24 cellular contexts compared by ENCODE assay signal in genomic region chr6:148590881-148591280, GRCh38.
"Had no signal": no experiment of that assay in that cellular context is flagged by ENCODE, and none has a peak within 500 bp of the region (broad histone marks: within the 10 kb centered on the region; RNA-seq: fewer than 3 reads in every experiment).

No MANE protein-coding gene starts in this region.

- H3K27ac Mint-ChIP-seq: activated CD4-positive, alpha-beta memory T cell treated with anti-CD3 and anti-CD28 coated beads, Interleukin-2, amount 10 ng/mL, durations not matched to agents 7 days and 5 days; activated naive CD4-positive, alpha-beta T cell treated with anti-CD3 and anti-CD28 coated beads, Interleukin-2, amount 50 U/mL, for 24 hours; dendritic cell treated with granulocyte-macrophage colony-stimulating factor and Interleukin-4, amounts not matched to agents 40 ng/mL and 50 ng/mL, for 4 days; memory B cell; natural killer cell treated with Interleukin-12 subunit alpha and Interleukin-12 subunit beta and Interleukin-15 and Interleukin-18, amount 100 ng/mL, for 72 hours had no signal

- ATAC-seq: body of pancreas, heart left ventricle, left cardiac atrium, psoas muscle, upper lobe of right lung had no signal

- H3K36me3 Mint-ChIP-seq: activated naive CD4-positive, alpha-beta T cell treated with anti-CD3 and anti-CD28 coated beads, Interleukin-2, amount 50 U/mL, for 24 hours had no signal

- H3K4me1 ChIP-seq: body of pancreas, psoas muscle, thyroid gland had no signal

- H3K36me3 ChIP-seq: cardiac muscle cell, heart left ventricle, ovary, right atrium auricular region, thyroid gland, upper lobe of right lung had no signal

- H3K9me3 ChIP-seq: body of pancreas, ovary, psoas muscle, thyroid gland, upper lobe of right lung had no signal

- H3K4me3 Mint-ChIP-seq: activated naive CD4-positive, alpha-beta T cell treated with anti-CD3 and anti-CD28 coated beads, Interleukin-2, amount 50 U/mL, for 24 hours; dendritic cell treated with granulocyte-macrophage colony-stimulating factor and Interleukin-4, amounts not matched to agents 40 ng/mL and 50 ng/mL, for 4 days; natural killer cell treated with Interleukin-12 subunit alpha and Interleukin-12 subunit beta and Interleukin-15 and Interleukin-18, amount 100 ng/mL, for 72 hours had no signal

- H3K27me3 ChIP-seq: body of pancreas, cardiac muscle cell, heart left ventricle, ovary, right atrium auricular region, thyroid gland, upper lobe of right lung had no signal

- H3K4me3 ChIP-seq: body of pancreas, cardiac muscle cell, heart left ventricle, ovary, psoas muscle, right atrium auricular region, thyroid gland, upper lobe of right lung had no signal

- DNase-seq: activated CD4-positive, alpha-beta memory T cell treated with anti-CD3 and anti-CD28 coated beads, Interleukin-2, amount 10 ng/mL, durations not matched to agents 7 days and 5 days; activated CD4-positive, alpha-beta T cell treated with anti-CD3 and anti-CD28 coated beads for 4 hours; activated CD4-positive, CD25-positive, alpha-beta regulatory T cell; activated gamma-delta T cell treated with Interleukin-2 at 50 U/mL for 16 hours; activated T-cell treated with anti-CD3 and anti-CD28 coated beads for 4 hours; anterior cingulate cortex; body of pancreas; effector CD4-positive, alpha-beta T cell; heart left ventricle; islet precursor cell; left cardiac atrium; ovary; psoas muscle; stimulated activated CD4-positive, alpha-beta T cell treated with anti-CD3 and anti-CD28 coated beads, Interleukin-4, amount 100 ng/mL, for 24 hours; stimulated activated naive CD8-positive, alpha-beta T cell treated with anti-CD3 and anti-CD28 coated beads, Interleukin-15, Interleukin-2, amounts not matched to agents 100 U/mL and 50 U/mL, for 24 hours; T1000; thyroid gland; upper lobe of right lung had no signal

- H3K4me1 Mint-ChIP-seq: activated naive CD4-positive, alpha-beta T cell treated with anti-CD3 and anti-CD28 coated beads, Interleukin-2, amount 50 U/mL, for 24 hours had no signal

- H3K27ac ChIP-seq: body of pancreas, cardiac muscle cell, heart left ventricle, ovary, psoas muscle, right atrium auricular region, thyroid gland, upper lobe of right lung had no signal
